In genomic region chr6:106563614-106564013, GRCh38 we compare ENCODE assay signal across 18 cellular contexts.
"Had no signal": no experiment of that assay in that cellular context is flagged by ENCODE, and none has a peak within 500 bp of the region (broad histone marks: within the 10 kb centered on the region; RNA-seq: fewer than 3 reads in every experiment).

No MANE protein-coding gene starts in this region.

- DNase-seq: activated effector memory CD4-positive, alpha-beta T cell treated with Interleukin-2 at 50 U/mL for 16 hours; cerebellar nuclear complex; effector memory CD4-positive, alpha-beta T cell; erythroblast; hippocampal formation; occipital lobe; stimulated activated CD4-positive, alpha-beta T cell treated with anti-CD3 and anti-CD28 coated beads, Interleukin-15, amount 100 ng/mL, for 24 hours; stimulated activated CD4-positive, alpha-beta T cell treated with anti-CD3 and anti-CD28 coated beads, Interleukin-4, amount 100 ng/mL, for 1 hour; stimulated activated naive CD4-positive, alpha-beta T cell treated with Interleukin-2 at 50 U/mL for 16 hours; substantia nigra had no signal

- H3K27ac Mint-ChIP-seq: brain, nephron had no signal

- H3K4me3 ChIP-seq: skin epidermis, tibial nerve had no signal

- H3K27ac ChIP-seq: tibial nerve had no signal

- H3K27me3 ChIP-seq: tibial nerve had no signal

- ATAC-seq: activated CD4-positive, CD25-positive, alpha-beta regulatory T cell treated with anti-CD3 and anti-CD28 coated beads, Interleukin-2, amount 50 U/mL, for 24 hours; activated naive CD4-positive, alpha-beta T cell treated with anti-CD3 and anti-CD28 coated beads, Interleukin-2, amount 50 U/mL, for 72 hours; right cardiac atrium had no signal

- H3K4me3 Mint-ChIP-seq: brain; dendritic cell treated with granulocyte-macrophage colony-stimulating factor and Interleukin-4, amounts not matched to agents 40 ng/mL and 50 ng/mL, for 4 days; nephron had no signal

- H3K9me3 Mint-ChIP-seq: activated naive CD4-positive, alpha-beta T cell treated with anti-CD3 and anti-CD28 coated beads, Interleukin-2, amount 50 U/mL, for 72 hours; brain; dendritic cell treated with granulocyte-macrophage colony-stimulating factor and Interleukin-4, amounts not matched to agents 40 ng/mL and 50 ng/mL, for 4 days; nephron had no signal

- H3K9me3 ChIP-seq: tibial nerve had no signal

- H3K4me1 Mint-ChIP-seq: brain, nephron had no signal

- H3K27me3 Mint-ChIP-seq: brain; dendritic cell treated with granulocyte-macrophage colony-stimulating factor and Interleukin-4, amounts not matched to agents 40 ng/mL and 50 ng/mL, for 4 days had no signal

- H3K36me3 Mint-ChIP-seq: activated naive CD4-positive, alpha-beta T cell treated with anti-CD3 and anti-CD28 coated beads, Interleukin-2, amount 50 U/mL, for 72 hours; brain had no signal
